In genomic region chr11:28153586-28153985, GRCh38 we compare ENCODE assay signal across 19 cellular contexts. TPM values are rescaled to one million over a fixed set of nuclear protein-coding genes. Genes with fewer than 3 reads are reported as not detected.
DNase-seq lines count a peak whose midpoint lies in the region; ATAC-seq lines count a peak whose summit lies in the region.
"Had no signal": no experiment of that assay in that cellular context is flagged by ENCODE, and none has a peak within 500 bp of the region (broad histone marks: within the 10 kb centered on the region; RNA-seq: fewer than 3 reads in every experiment).

No MANE protein-coding gene starts in this region.

- no peaks in the 10 kb centered on the region for H3K4me1 Mint-ChIP-seq in activated T-cell treated with anti-CD3 and anti-CD28 coated beads, Interleukin-2, amount 50 U/mL, for 4 hours (ENCODE audit: low read depth)
- H3K4me1 Mint-ChIP-seq: IgD-negative memory B cell had no signal

- no peaks in the 10 kb centered on the region for H3K27me3 Mint-ChIP-seq in activated T-cell treated with anti-CD3 and anti-CD28 coated beads, Interleukin-2, amount 50 U/mL, for 4 hours (ENCODE audit: low read depth)
- H3K27me3 Mint-ChIP-seq: CD4-positive, alpha-beta memory T cell; IgD-negative memory B cell had no signal

- H3K4me3 Mint-ChIP-seq in activated T-cell treated with anti-CD3 and anti-CD28 coated beads, Interleukin-2, amount 50 U/mL, for 4 hours: no peak overlapping the region
- H3K4me3 Mint-ChIP-seq: CD4-positive, alpha-beta memory T cell; IgD-negative memory B cell had no signal

- H3K9me3 Mint-ChIP-seq in activated T-cell treated with anti-CD3 and anti-CD28 coated beads, Interleukin-2, amount 50 U/mL, for 4 hours: no peaks in the 10 kb centered on the region
- H3K9me3 Mint-ChIP-seq: IgD-negative memory B cell had no signal

- no peak for ATAC-seq in activated T-cell treated with anti-CD3 and anti-CD28 coated beads, Interleukin-2, amount 50 U/mL, for 4 hours
- ATAC-seq: A549, PC-3 had no signal

- peaks cover 28% of the 10 kb centered on the region for H3K36me3 Mint-ChIP-seq in activated T-cell treated with anti-CD3 and anti-CD28 coated beads, Interleukin-2, amount 50 U/mL, for 4 hours (ENCODE audit: insufficient read depth)

- DNase-seq in EH (ENCODE audit: low read depth) (peak; percentile 85), M059J (ENCODE audit: low read depth) (peak; percentile 23), dedifferentiated amniotic fluid mesenchymal stem cell (ENCODE audit: extremely low spot score) (peak; percentile 22), NCI-H2081 treated with DMSO at 0.1 percent for 48 hours (lab: John Stamatoyannopoulos, UW) (no peak), NOMO-1 treated with DMSO at 0.1 percent for 48 hours (lab: John Stamatoyannopoulos, UW; ENCODE audit: unreplicated experiment) (no peak), NAMALWA (ENCODE audit: low spot score) (no peak)
- DNase-seq in activated T-cell treated with anti-CD3 and anti-CD28 coated beads, Interleukin-2, amount 50 U/mL, for 4 hours: no peak
- DNase-seq: CD4-positive, alpha-beta memory T cell; DND-41; MV-4-11; NCI-H1417; NCI-H1694 treated with DMSO at 0.1 percent for 48 hours; NCI-H446; NCI-H526 treated with DMSO at 0.1 percent for 48 hours; PC-3; Right ventricle myocardium superior; SW 1271 had no signal

RNA-seq across cellular contexts. Expression of gene METTL15, which starts 45.4 kb away (rescaled TPM):
- 14.6 and 17.0 TPM in 2 replicates for total RNA-seq in M059J (2014; rRNA removed; shearing (Covaris generic))
- total RNA-seq in activated T-cell treated with anti-CD3 and anti-CD28 coated beads, Interleukin-2, amount 50 U/mL, for 4 hours: 10 to 100 TPM in 2 of 3 donors, 1 to 10 TPM in 1; 8.1 to 10.9 (median 10.2) TPM

RNA-seq across cellular contexts. Expression of gene KIF18A, which starts 45.6 kb away (rescaled TPM):
- 36.2 and 43.7 TPM in 2 replicates for total RNA-seq in M059J (2014; rRNA removed; shearing (Covaris generic))
- total RNA-seq in activated T-cell treated with anti-CD3 and anti-CD28 coated beads, Interleukin-2, amount 50 U/mL, for 4 hours: 1 to 10 TPM; 2.8 to 4.0 (median 2.9) TPM

Comparison
In these comparisons a context has a peak if more than half of its experiments do, and no peak if none do; other contexts are left out.
1. DNase-seq: peak in EH (single experiment), M059J (single experiment) and dedifferentiated amniotic fluid mesenchymal stem cell (single experiment); none in NCI-H2081 treated with DMSO at 0.1 percent for 48 hours (single experiment), NOMO-1 treated with DMSO at 0.1 percent for 48 hours (single experiment), activated T-cell treated with anti-CD3 and anti-CD28 coated beads, Interleukin-2, amount 50 U/mL, for 4 hours (single experiment) and NAMALWA (single experiment).